In the genomic region with DNA sequence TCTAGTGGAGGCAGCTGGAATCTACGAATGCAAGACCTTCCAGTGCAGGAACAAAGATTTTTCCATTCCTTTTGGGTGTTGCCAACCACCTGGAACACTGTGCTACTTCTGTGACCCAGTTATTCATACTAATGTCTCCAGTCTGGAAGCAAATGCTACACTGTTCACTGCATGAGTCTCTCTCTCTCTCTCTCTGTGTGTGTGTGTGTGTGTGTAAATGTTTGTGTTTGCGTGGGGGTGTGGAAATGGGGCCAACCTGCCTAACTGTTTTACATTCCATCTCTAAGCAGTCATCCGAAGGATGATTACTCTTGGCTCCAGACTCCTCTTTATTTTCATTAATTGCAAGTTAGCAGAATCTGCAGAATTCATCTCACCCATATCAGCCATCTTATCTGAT, we compare ENCODE assay signal across 17 cellular contexts. TPM values are rescaled to one million over a fixed set of nuclear protein-coding genes. Genes with fewer than 3 reads are reported as not detected.
DNase-seq lines count a peak whose midpoint lies in the region; TF ChIP-seq lines count a peak whose summit lies in the region.
"Had no signal": no experiment of that assay in that cellular context is flagged by ENCODE, and none has a peak within 500 bp of the region (broad histone marks: within the 10 kb centered on the region; RNA-seq: fewer than 3 reads in every experiment).

No MANE protein-coding gene starts in this region.

- no peak for TF ChIP-seq EP300 in sigmoid colon (IDR thresholded peaks at IDR 0.05)

- no peaks in the 10 kb centered on the region for H3K79me2 ChIP-seq in GM23248 (ENCODE audit: insufficient read depth)

- H4K20me1 ChIP-seq in GM23248 (ENCODE audit: insufficient read depth) = no peaks in the 10 kb centered on the region

- no peaks in the 10 kb centered on the region for H3K36me3 ChIP-seq in GM23248 (ENCODE audit: low read depth)
- H3K36me3 ChIP-seq in adipocyte (ENCODE audit: control insufficient read depth, insufficient read depth, low read length, severe bottlenecking) = no peaks in the 10 kb centered on the region
- no peaks in the 10 kb centered on the region for H3K36me3 ChIP-seq in skeletal muscle satellite cell (ENCODE audit: insufficient read depth, low read length)
- no peaks in the 10 kb centered on the region for H3K36me3 ChIP-seq in sigmoid colon
- H3K36me3 ChIP-seq: ascending aorta, pancreas, vagina had no signal

- H3K9ac ChIP-seq in GM23248 = no peak overlapping the region
- H3K9ac ChIP-seq in adipocyte (ENCODE audit: low read length) = no peak overlapping the region
- no peak overlapping the region for H3K9ac ChIP-seq in skeletal muscle satellite cell (ENCODE audit: low read depth, low read length)

- no peaks in the 10 kb centered on the region for H3F3A ChIP-seq in GM23248 (ENCODE audit: insufficient read depth)

- H3K4me2 ChIP-seq in GM23248 (ENCODE audit: unreplicated experiment) (no peak overlapping the region), skeletal muscle satellite cell (ENCODE audit: low read length) (peak overlapping the region; percentile 4)

- no peak for TF ChIP-seq CTCF in fibroblast of villous mesenchyme (IDR thresholded peaks at IDR 0.05; ENCODE audit: insufficient read depth, low read depth, low read length)
- TF ChIP-seq CTCF in sigmoid colon (IDR thresholded peaks at IDR 0.05) = no peak

- in situ Hi-C loops in GM23248 (cut with MboI) = loop anchor here (10.0 kb wide), 1 partner anchor 518 kb away; no protein-coding TSS in a partner anchor

- H3K4me1 ChIP-seq in GM23248 (ENCODE audit: insufficient read depth) (peaks cover 13% of the 10 kb centered on the region), adipocyte (ENCODE audit: control insufficient read depth, insufficient read depth, low read length) (no peaks in the 10 kb centered on the region), skeletal muscle satellite cell (ENCODE audit: control insufficient read depth, insufficient read depth, low read length) (peaks cover 8% of the 10 kb centered on the region), sigmoid colon (peaks cover 0 to 10% (median 0%) of the 10 kb centered on the region in 4 donors)
- H3K4me1 ChIP-seq: ascending aorta had no signal

- no peaks in the 10 kb centered on the region for H3K27me3 ChIP-seq in GM23248 (replicated peaks; ENCODE audit: insufficient read depth)
- H3K27me3 ChIP-seq in adipocyte (replicated peaks; ENCODE audit: control insufficient read depth, insufficient read depth, low read length) = peaks cover 5% of the 10 kb centered on the region
- peaks cover 3% of the 10 kb centered on the region for H3K27me3 ChIP-seq in skeletal muscle satellite cell (ENCODE audit: control insufficient read depth, insufficient read depth, low read length)
- no peaks in the 10 kb centered on the region for H3K27me3 ChIP-seq in sigmoid colon
- H3K27me3 ChIP-seq: ascending aorta, pancreas, vagina had no signal

- intact Hi-C loops in sigmoid colon (cut with DNase I) = no loop called here

- H3K9me3 ChIP-seq in GM23248 (ENCODE audit: low read depth) (no peaks in the 10 kb centered on the region), adipocyte (ENCODE audit: control insufficient read depth, low read length) (peaks cover 21% of the 10 kb centered on the region), skeletal muscle satellite cell (replicated peaks; ENCODE audit: low read length) (no peaks in the 10 kb centered on the region), sigmoid colon (peaks cover 0 to 7% (median 4%) of the 10 kb centered on the region in 4 donors)
- H3K9me3 ChIP-seq: pancreas, vagina had no signal

- H3K9me2 ChIP-seq in GM23248 (ENCODE audit: insufficient read depth) = no peaks in the 10 kb centered on the region

- no peak for TF ChIP-seq POLR2A in sigmoid colon (IDR thresholded peaks at IDR 0.05)

- no peak overlapping the region for H2AFZ ChIP-seq in GM23248

- 3 to 5% methylated on average over 3 of the region's 3 CpGs for WGBS in GM23248 (ENCODE audit: low coverage in 1 of 2, low lambda C conversion rate in 2 of 2, missing lambda C conversion rate in 2 of 2), 2 experiments
- 40 to 63% methylated on average over 3 of the region's 3 CpGs for WGBS in sigmoid colon, 2 donors

- peak; percentile 76 for DNase-seq in GM23248
- peak; percentile 22 for DNase-seq in adipocyte (ENCODE audit: low read depth)
- peak; percentile 77 for DNase-seq in fibroblast of villous mesenchyme (ENCODE audit: low read depth)
- DNase-seq in sigmoid colon = no peak
- no peak for DNase-seq in hypothalamus (lab: John Stamatoyannopoulos, UW)
- no peak for DNase-seq in GM19240 (ENCODE audit: insufficient read length, low spot score)
- DNase-seq: activated effector memory CD4-positive, alpha-beta T cell treated with anti-CD3 and anti-CD28 coated beads, Interleukin-2, amount 50 U/mL, for 16 hours; CD4-positive, CD25-positive, alpha-beta regulatory T cell; islet precursor cell; NCI-H446; pancreas; stimulated activated CD4-positive, alpha-beta T cell treated with anti-CD3 and anti-CD28 coated beads, Interleukin-12 subunit alpha, Interleukin-12 subunit beta, amount 100 ng/mL, for 4 hours; stimulated activated naive CD8-positive, alpha-beta T cell treated with anti-CD3 and anti-CD28 coated beads, Interleukin-15, amount 100 ng/mL, for 72 hours had no signal

- no peak overlapping the region for H3K4me3 ChIP-seq in GM23248
- no peak overlapping the region for H3K4me3 ChIP-seq in adipocyte (ENCODE audit: low read length)
- H3K4me3 ChIP-seq in fibroblast of villous mesenchyme (ENCODE audit: low read depth, low read length) = no peak overlapping the region
- no peak overlapping the region for H3K4me3 ChIP-seq in skeletal muscle satellite cell (ENCODE audit: low read length)
- no peak overlapping the region for H3K4me3 ChIP-seq in sigmoid colon
- H3K4me3 ChIP-seq: ascending aorta, pancreas, vagina had no signal

- no peak overlapping the region for H3K27ac ChIP-seq in GM23248
- H3K27ac ChIP-seq in sigmoid colon = no peak overlapping the region
- H3K27ac ChIP-seq: ascending aorta, pancreas, vagina had no signal

RNA-seq across cellular contexts. Expression of a gene that starts 29.9 kb away (rescaled TPM):
- total RNA-seq in GM23248 (2014; rRNA removed; shearing (Covaris generic)) = 75.6 and 108 TPM in 2 replicates
- polyA plus RNA-seq in GM23248 (2016; fragmentation: Nextera tagmentation; extraction: Ambion mirVana) (215 and 216 TPM in 2 replicates), sigmoid colon (100 to 1,000 TPM in 2 of 3 donors, 10 to 100 TPM in 1; 81.8 to 244 (median 153) TPM)
- total RNA-seq in fibroblast of villous mesenchyme (88.9 and 104 TPM in 2 replicates), sigmoid colon (100 to 1,000 TPM; 281 to 596 (median 407) TPM)
- 178 and 210 TPM in 2 replicates for total RNA-seq in skeletal muscle satellite cell (2012; rRNA removed)

RNA-seq across cellular contexts. Expression of a gene that starts 49.4 kb away (rescaled TPM):
- not detected in 2 replicates for total RNA-seq in GM23248 (2014; rRNA removed; shearing (Covaris generic))
- polyA plus RNA-seq in GM23248 (2016; fragmentation: Nextera tagmentation; extraction: Ambion mirVana) (not detected in 2 replicates), sigmoid colon (not detected)
- total RNA-seq in fibroblast of villous mesenchyme (0.32 TPM in 1 of 2 replicates, not detected in the other), sigmoid colon (not detected)
- 0.25 TPM in 1 of 2 replicates, not detected in the other for total RNA-seq in skeletal muscle satellite cell (2012; rRNA removed)
- total RNA-seq: ascending aorta; CD4-positive, CD25-positive, alpha-beta regulatory T cell; Daoy; pancreas; vagina had no signal
- polyA plus RNA-seq: CD4-positive, CD25-positive, alpha-beta regulatory T cell; pancreas had no signal

RNA-seq across cellular contexts. Expression of a gene that starts 54.0 kb away (rescaled TPM):
- not detected in 2 replicates for total RNA-seq in GM23248 (2014; rRNA removed; shearing (Covaris generic))
- not detected in 2 replicates for polyA plus RNA-seq in GM23248 (2016; fragmentation: Nextera tagmentation; extraction: Ambion mirVana)
- total RNA-seq in fibroblast of villous mesenchyme = 0.32 and 0.43 TPM in 2 replicates
- 0.25 TPM in 1 of 2 replicates, not detected in the other for total RNA-seq in skeletal muscle satellite cell (2012; rRNA removed)
- total RNA-seq in sigmoid colon = under 1 TPM in 1 of 4 donors, not detected in 3; 0.49 TPM
- polyA plus RNA-seq in sigmoid colon = not detected
- total RNA-seq: ascending aorta; CD4-positive, CD25-positive, alpha-beta regulatory T cell; Daoy; pancreas had no signal
- polyA plus RNA-seq: CD4-positive, CD25-positive, alpha-beta regulatory T cell had no signal

RNA-seq across cellular contexts. Expression of a gene that starts 56.9 kb away (rescaled TPM):
- not detected in 2 replicates for total RNA-seq in GM23248 (2014; rRNA removed; shearing (Covaris generic))
- polyA plus RNA-seq in GM23248 (2016; fragmentation: Nextera tagmentation; extraction: Ambion mirVana) (not detected in 2 replicates), sigmoid colon (not detected)
- total RNA-seq in fibroblast of villous mesenchyme (not detected in 2 replicates), sigmoid colon (not detected)
- total RNA-seq in skeletal muscle satellite cell (2012; rRNA removed) = not detected in 2 replicates
- total RNA-seq: ascending aorta; CD4-positive, CD25-positive, alpha-beta regulatory T cell; Daoy; pancreas; vagina had no signal
- polyA plus RNA-seq: pancreas had no signal

Comparison
In these comparisons a context has a peak if more than half of its experiments do, and no peak if none do; other contexts are left out.
1. DNase-seq: peak in GM23248 (single experiment), adipocyte (single experiment) and fibroblast of villous mesenchyme (single experiment); none in sigmoid colon (single experiment), hypothalamus (0 of 51) and GM19240 (single experiment).